Comparison of ENCODE assay signal across 14 cellular contexts in genomic region chr3:13536832-13537231, GRCh38. TPM values are rescaled to one million over a fixed set of nuclear protein-coding genes. Genes with fewer than 3 reads are reported as not detected.
DNase-seq lines count a peak whose midpoint lies in the region; ATAC-seq and TF ChIP-seq lines count a peak whose summit lies in the region.
"Had no signal": no experiment of that assay in that cellular context is flagged by ENCODE, and none has a peak within 500 bp of the region (broad histone marks: within the 10 kb centered on the region; RNA-seq: fewer than 3 reads in every experiment).

No MANE protein-coding gene starts in this region.

- DNase-seq in IMR-90 (no peak), ascending aorta (ENCODE audit: low spot score in 2 of 2) (no peak), mesothelial cell of epicardium (ENCODE audit: low spot score in 2 of 2, unreplicated experiment in 2 of 2) (no peak), prostate gland (ENCODE audit: low spot score) (no peak), natural killer cell (no peak), MG63 (no peak), T-cell (no peak)
- DNase-seq: activated CD4-positive, CD25-positive, alpha-beta regulatory T cell treated with anti-CD3 and anti-CD28 coated beads, Interleukin-2, amount 50 U/mL, for 72 hours; CD4-positive, alpha-beta memory T cell; central memory CD4-positive, alpha-beta T cell; SIG-M5 had no signal

- H3K27me3 ChIP-seq in BLaER1 (no peaks in the 10 kb centered on the region), IMR-90 (ENCODE audit: control insufficient read depth, insufficient read depth, low read length) (no peaks in the 10 kb centered on the region), ascending aorta (no peaks in the 10 kb centered on the region), prostate gland (replicated peaks; ENCODE audit: insufficient read depth) (no peaks in the 10 kb centered on the region), MG63 (no peaks in the 10 kb centered on the region)

- peak overlapping the region; percentile 95 for H3K4ac ChIP-seq in IMR-90 (ENCODE audit: low read depth, low read length)

- no peaks in the 10 kb centered on the region for H3K27me3 Mint-ChIP-seq in mesothelial cell of epicardium (ENCODE audit: low read depth)
- H3K27me3 Mint-ChIP-seq in natural killer cell (ENCODE audit: low read depth in 2 of 2), result peaks cover 6 to 17% of the 10 kb centered on the region in 2 donors
- H3K27me3 Mint-ChIP-seq in T-cell, result peaks cover 0 to 29% of the 10 kb centered on the region in 2 donors

- no peaks in the 10 kb centered on the region for H3K36me3 Mint-ChIP-seq in mesothelial cell of epicardium
- no peaks in the 10 kb centered on the region for H3K36me3 Mint-ChIP-seq in natural killer cell
- no peaks in the 10 kb centered on the region for H3K36me3 Mint-ChIP-seq in T-cell
- H3K36me3 Mint-ChIP-seq: CD4-positive, alpha-beta memory T cell had no signal

- H3K27ac Mint-ChIP-seq in mesothelial cell of epicardium (peak overlapping the region; percentile 28), natural killer cell (peak overlapping the region in 1 of 2 donors; percentile 11), T-cell (no peak overlapping the region)
- H3K27ac Mint-ChIP-seq: activated T-helper 1 cell treated with anti-CD3 and anti-CD28 coated beads, Interleukin-12 subunit alpha, Interleukin-12 subunit beta, Interleukin-2, Interleukin-4 antibody, amounts not matched to agents 30 ng/mL and 10 ng/mL and 1 ng/mL, durations not matched to agents 14 hours and 24 hours and 36 hours; CD4-positive, alpha-beta memory T cell had no signal

- no peak for TF ChIP-seq POLR2A in IMR-90 (IDR thresholded peaks at IDR 0.05; ENCODE audit: low read depth, low read length)
- TF ChIP-seq POLR2A in prostate gland (IDR thresholded peaks at IDR 0.05), result no peak

- peak overlapping the region; percentile 93 for H2BK20ac ChIP-seq in IMR-90 (ENCODE audit: low read depth, low read length)

- H4K91ac ChIP-seq in IMR-90 (ENCODE audit: insufficient read depth, low read depth, low read length), result peak overlapping the region; percentile 96

- peak overlapping the region; percentile 98; the same call in 2 of the 3 replicates for H2BK15ac ChIP-seq in IMR-90 (ENCODE audit: low read depth, low read length)

- H3K4me1 ChIP-seq in BLaER1 (peaks cover 27% of the 10 kb centered on the region), IMR-90 (ENCODE audit: control insufficient read depth, insufficient read depth, low read length) (peaks cover 26% of the 10 kb centered on the region), ascending aorta (peaks cover 0 to 6% of the 10 kb centered on the region in 2 donors), prostate gland (replicated peaks) (no peaks in the 10 kb centered on the region)

- H3K18ac ChIP-seq in IMR-90 (ENCODE audit: low read depth, low read length), result no peak overlapping the region

- dilution Hi-C loops in IMR-90 (cut with HindIII; ENCODE audit: low sequenced_read_pairs, unreplicated experiment), result no loop called here

- peak overlapping the region; percentile 69 to 73; a peak in 3 of 4 replicates for H4K8ac ChIP-seq in IMR-90 (ENCODE audit: low read depth in 2 of 2, low read length in 2 of 2)

- WGBS in IMR-90 (ENCODE audit: extremely low coverage in 2 of 2, insufficient read length in 1 of 2), 2 experiments, result 62% methylated on average over 4 of the region's 8 CpGs; no CpG with 5 or more reads in 1 of the 2 experiments
- WGBS in prostate gland, result 39% methylated on average over 8 of the region's 8 CpGs

- peak overlapping the region; percentile 46 for H2AK9ac ChIP-seq in IMR-90 (replicated peaks; ENCODE audit: low read depth, low read length, poor library complexity)

- H3K9me1 ChIP-seq in IMR-90 (ENCODE audit: insufficient read depth, low read length), result peaks cover 17% of the 10 kb centered on the region

- H3K4me2 ChIP-seq in BLaER1, result peak overlapping the region; percentile 72
- H3K4me2 ChIP-seq in IMR-90 (ENCODE audit: low read depth, low read length), result no peak overlapping the region

- H3K4me1 Mint-ChIP-seq in mesothelial cell of epicardium (peaks cover 7% of the 10 kb centered on the region), natural killer cell (peaks cover 5 to 7% of the 10 kb centered on the region in 2 donors), T-cell (peaks cover 6 to 10% (median 8%) of the 10 kb centered on the region in 3 donors)

- POLR2A ChIA-PET in IMR-90 (lab: Charles Lee; ENCODE audit: unreplicated experiment), result no interaction called here
- POLR2A ChIA-PET in T-cell (lab: Charles Lee), result no interaction called here

- H3K9me3 Mint-ChIP-seq in mesothelial cell of epicardium, result peaks cover 3% of the 10 kb centered on the region
- no peaks in the 10 kb centered on the region for H3K9me3 Mint-ChIP-seq in natural killer cell
- peaks cover 0 to 5% (median 3%) of the 10 kb centered on the region in 3 donors for H3K9me3 Mint-ChIP-seq in T-cell
- H3K9me3 Mint-ChIP-seq: activated T-helper 1 cell treated with anti-CD3 and anti-CD28 coated beads, Interleukin-12 subunit alpha, Interleukin-12 subunit beta, Interleukin-2, Interleukin-4 antibody, amounts not matched to agents 30 ng/mL and 10 ng/mL and 1 ng/mL, durations not matched to agents 14 hours and 24 hours and 36 hours had no signal

- peak overlapping the region; percentile 63 for H2AK5ac ChIP-seq in IMR-90 (ENCODE audit: low read depth, low read length)

- no peak overlapping the region for H3K23ac ChIP-seq in IMR-90 (ENCODE audit: low read depth, low read length)

- peak overlapping the region; percentile 34; the same call in 1 of the 2 replicates for H4K5ac ChIP-seq in IMR-90 (ENCODE audit: low read depth, low read length)

- H3K9ac ChIP-seq in BLaER1 (no peak overlapping the region), IMR-90 (ENCODE audit: low read depth, low read length) (no peak overlapping the region)

- intact Hi-C loops in IMR-90 (cut with micrococcal nuclease), result no loop called here
- intact Hi-C loops in ascending aorta (cut with DNase I), result no loop called here
- intact Hi-C loops in prostate gland (cut with DNase I), result no loop called here
- intact Hi-C loops in natural killer cell (cut with micrococcal nuclease), result no loop called here

- CTCF ChIA-PET in IMR-90 (lab: Yijun Ruan, JAX), result no interaction called here
- CTCF ChIA-PET in T-cell (lab: Charles Lee), result no interaction called here

- H3K9me3 ChIP-seq in BLaER1 (peaks cover 13% of the 10 kb centered on the region), IMR-90 (ENCODE audit: control insufficient read depth, insufficient read depth, low read length) (no peaks in the 10 kb centered on the region), ascending aorta (no peaks in the 10 kb centered on the region), prostate gland (no peaks in the 10 kb centered on the region), MG63 (0 out of 2 replicates have a peak, but pooled peaks cover 2% of the 10 kb centered on the region)

- no peak overlapping the region; the same call in 1 of the 2 replicates for H3K56ac ChIP-seq in IMR-90 (ENCODE audit: extremely low read depth, insufficient read depth, low read length)

- H3K14ac ChIP-seq in IMR-90 (replicated peaks; ENCODE audit: low read depth, low read length), result no peak overlapping the region; the same call in 1 of the 2 replicates

- H3K79me1 ChIP-seq in IMR-90 (ENCODE audit: low read depth in 1 of 2, low read length in 2 of 2), result no peaks in the 10 kb centered on the region

- H4K20me1 ChIP-seq in BLaER1 (no peaks in the 10 kb centered on the region), IMR-90 (ENCODE audit: insufficient read depth, low read length) (no peaks in the 10 kb centered on the region)

- peak overlapping the region; percentile 63 for H2BK5ac ChIP-seq in IMR-90 (ENCODE audit: low read depth, low read length, poor library complexity, severe bottlenecking)

- in situ Hi-C loops in IMR-90 (cut with MboI; ENCODE audit: low sequenced_read_pairs), result no loop called here

- peak overlapping the region; percentile 74 for H2AFZ ChIP-seq in IMR-90 (replicated peaks; ENCODE audit: low read length, poor library complexity)

- H3K27ac ChIP-seq in BLaER1, result peak overlapping the region; percentile 1; the same call in 1 of the 2 replicates
- no peak overlapping the region for H3K27ac ChIP-seq in IMR-90 (ENCODE audit: insufficient read depth, low read length)
- H3K27ac ChIP-seq in ascending aorta, result peak overlapping the region; percentile 4 to 36
- H3K27ac ChIP-seq in prostate gland, result no peak overlapping the region

- ATAC-seq in IMR-90 (ENCODE audit: low read depth) (no peak), natural killer cell (no peak), T-cell (replicated peaks in 1 of 4) (no peak)

- no peak for TF ChIP-seq RAD21 in IMR-90 (IDR thresholded peaks at IDR 0.05; ENCODE audit: low read length)

- no peak overlapping the region for H3K4me3 ChIP-seq in BLaER1
- H3K4me3 ChIP-seq in IMR-90 (ENCODE audit: insufficient read depth, low read depth, low read length), result no peak overlapping the region
- H3K4me3 ChIP-seq in ascending aorta, result no peak overlapping the region
- H3K4me3 ChIP-seq in prostate gland, result no peak overlapping the region
- no peak overlapping the region for H3K4me3 ChIP-seq in MG63

- H3K4me3 Mint-ChIP-seq in mesothelial cell of epicardium, result no peak overlapping the region
- H3K4me3 Mint-ChIP-seq in natural killer cell, result no peak overlapping the region
- peak overlapping the region in 1 of 3 donors; percentile 56 for H3K4me3 Mint-ChIP-seq in T-cell
- H3K4me3 Mint-ChIP-seq: activated T-helper 1 cell treated with anti-CD3 and anti-CD28 coated beads, Interleukin-12 subunit alpha, Interleukin-12 subunit beta, Interleukin-2, Interleukin-4 antibody, amounts not matched to agents 30 ng/mL and 10 ng/mL and 1 ng/mL, durations not matched to agents 14 hours and 24 hours and 36 hours; CD4-positive, alpha-beta memory T cell had no signal

- TF ChIP-seq CTCF in IMR-90 (conservative IDR thresholded peaks at IDR 0.05; ENCODE audit: low read depth, low read length) (no peak), ascending aorta (IDR thresholded peaks at IDR 0.05) (no peak), mesothelial cell of epicardium (IDR thresholded peaks at IDR 0.05; ENCODE audit: unreplicated experiment) (no peak), prostate gland (IDR thresholded peaks at IDR 0.05) (no peak), natural killer cell (IDR thresholded peaks at IDR 0.05) (no peak)

- H2BK120ac ChIP-seq in IMR-90 (ENCODE audit: low read depth, low read length), result peak overlapping the region; percentile 88

- H3K36me3 ChIP-seq in BLaER1 (no peaks in the 10 kb centered on the region), IMR-90 (ENCODE audit: control insufficient read depth, insufficient read depth, low read length) (no peaks in the 10 kb centered on the region), ascending aorta (no peaks in the 10 kb centered on the region), prostate gland (no peaks in the 10 kb centered on the region), MG63 (no peaks in the 10 kb centered on the region)

- no TSS peak for BruUV-seq in IMR-90 (replicated peaks; lab: Mats Ljungman, UMichigan)

RNA-seq across cellular contexts. Expression of gene FBLN2, which starts 12.1 kb away (rescaled TPM):
- total RNA-seq in IMR-90 (2012; rRNA removed) (10.8 and 11.8 TPM in 2 replicates), ascending aorta (323 TPM), mesothelial cell of epicardium (63.3 to 68.6 TPM (median 67.5 TPM) in 3 replicates), prostate gland (100 to 1,000 TPM in 1 of 2 donors, 10 to 100 TPM in 1; 12.8 to 318 TPM), natural killer cell (1 to 10 TPM in 2 of 3 donors, under 1 TPM in 1; 0.61 to 2.7 (median 1.6) TPM), T-cell (1 to 10 TPM; 1.5 to 5.8 (median 2.8) TPM)
- 60.8 and 66.9 TPM in 2 replicates for polyA plus RNA-seq in IMR-90 (2012; rRNA removed)
- 38.9 and 94.5 TPM in 2 replicates for polyA plus RNA-seq in IMR-90 (2012; cell fraction: cytosol; rRNA removed)
- 27.1 and 60.4 TPM in 2 replicates for polyA plus RNA-seq in IMR-90 (2012; cell fraction: nucleus; rRNA removed; ENCODE audit: low replicate concordance)
- 33.6 and 59.9 TPM in 2 replicates for total RNA-seq in MG63 (2014; rRNA removed; shearing (Covaris generic); ENCODE audit: low replicate concordance)
- total RNA-seq: activated T-helper 1 cell treated with anti-CD3 and anti-CD28 coated beads, Interleukin-12 subunit alpha, Interleukin-12 subunit beta, Interleukin-2, Interleukin-4 antibody, amounts not matched to agents 30 ng/mL and 10 ng/mL and 1 ng/mL, durations not matched to agents 14 hours and 24 hours and 36 hours; CD4-positive, alpha-beta memory T cell; H4 had no signal
- polyA plus RNA-seq: CD4-positive, alpha-beta memory T cell had no signal

RNA-seq across cellular contexts. Expression of gene HDAC11, which starts 56.7 kb away (rescaled TPM):
- total RNA-seq in IMR-90 (2012; rRNA removed), result 6.1 and 9.1 TPM in 2 replicates
- polyA plus RNA-seq in IMR-90 (2012; rRNA removed), result 10.8 and 11.4 TPM in 2 replicates
- 7.6 and 13.4 TPM in 2 replicates for polyA plus RNA-seq in IMR-90 (2012; cell fraction: cytosol; rRNA removed)
- polyA plus RNA-seq in IMR-90 (2012; cell fraction: nucleus; rRNA removed; ENCODE audit: low replicate concordance), result 8.5 and 13.0 TPM in 2 replicates
- total RNA-seq in ascending aorta, result 15.8 TPM
- 15.4 to 19.1 TPM (median 16.4 TPM) in 3 replicates for total RNA-seq in mesothelial cell of epicardium
- 10 to 100 TPM; 19.4 to 26.9 TPM for total RNA-seq in prostate gland
- total RNA-seq in natural killer cell, result 1 to 10 TPM; 3.4 to 5.3 (median 3.9) TPM
- total RNA-seq in MG63 (2014; rRNA removed; shearing (Covaris generic); ENCODE audit: low replicate concordance), result 13.4 and 40.4 TPM in 2 replicates
- 10 to 100 TPM in 1 of 5 donors, 1 to 10 TPM in 4; 5.9 to 10.4 (median 7.9) TPM for total RNA-seq in T-cell

Comparison
In these comparisons a context has a peak if more than half of its experiments do, and no peak if none do; other contexts are left out.
1. H3K27ac ChIP-seq: peak in BLaER1 (single experiment) and ascending aorta (2 of 2); none in IMR-90 (single experiment) and prostate gland (0 of 2).